Comparison of ENCODE assay signal across 8 cellular contexts in the genomic region with DNA sequence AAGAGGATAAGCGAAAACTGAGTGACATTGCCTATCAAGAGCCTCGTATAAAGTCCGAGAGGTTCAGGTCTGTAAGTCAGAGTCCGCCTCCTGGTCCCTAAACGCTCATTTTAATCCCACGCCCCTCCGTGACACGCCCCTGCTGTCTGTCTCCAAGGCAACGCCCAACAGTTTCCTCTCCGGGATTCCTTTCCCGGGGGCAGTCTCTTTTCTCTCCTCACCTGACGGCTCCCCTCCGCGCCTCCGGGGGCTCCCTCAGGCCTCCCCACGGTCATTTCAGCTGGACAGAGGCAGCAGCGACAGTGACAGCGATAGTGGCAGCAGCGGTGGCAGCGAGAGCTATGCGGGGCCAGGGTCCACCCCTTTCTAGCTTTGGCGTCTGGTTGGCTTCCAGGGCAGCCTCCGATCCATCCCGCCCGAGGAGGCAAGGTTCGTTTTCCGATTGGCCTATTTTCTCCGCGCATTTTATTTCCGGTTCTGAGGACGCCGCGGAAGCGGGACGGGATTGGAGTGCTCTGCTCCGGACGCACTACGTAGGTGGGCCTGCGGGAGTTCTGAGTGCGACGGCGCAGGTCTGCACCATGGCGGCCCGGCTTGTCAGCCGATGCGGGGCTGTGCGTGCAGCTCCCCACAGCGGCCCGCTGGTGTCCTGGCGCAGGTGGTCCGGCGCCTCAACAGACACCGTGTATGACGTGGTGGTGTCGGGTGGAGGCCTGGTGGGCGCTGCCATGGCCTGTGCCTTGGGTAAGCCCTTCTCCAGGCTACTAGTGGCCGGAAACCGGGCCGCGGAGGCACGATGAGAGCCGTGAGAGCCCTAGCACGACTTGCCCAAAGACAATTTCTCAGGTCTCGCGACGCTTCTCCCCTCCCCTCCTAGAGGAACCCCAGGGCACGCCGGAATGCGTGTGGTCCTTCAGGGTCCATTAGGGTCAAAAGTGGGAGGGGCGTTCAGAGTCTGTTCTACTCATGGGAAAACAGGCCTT. TPM values are rescaled to one million over a fixed set of nuclear protein-coding genes. Genes with fewer than 3 reads are reported as not detected.
DNase-seq lines count a peak whose midpoint lies in the region; ATAC-seq and TF ChIP-seq lines count a peak whose summit lies in the region.

A gene (plus strand): TSS at position 551 of the 983 bp plus-strand sequence. CDS start 31 bp downstream, at position 582.
A gene with protein sequence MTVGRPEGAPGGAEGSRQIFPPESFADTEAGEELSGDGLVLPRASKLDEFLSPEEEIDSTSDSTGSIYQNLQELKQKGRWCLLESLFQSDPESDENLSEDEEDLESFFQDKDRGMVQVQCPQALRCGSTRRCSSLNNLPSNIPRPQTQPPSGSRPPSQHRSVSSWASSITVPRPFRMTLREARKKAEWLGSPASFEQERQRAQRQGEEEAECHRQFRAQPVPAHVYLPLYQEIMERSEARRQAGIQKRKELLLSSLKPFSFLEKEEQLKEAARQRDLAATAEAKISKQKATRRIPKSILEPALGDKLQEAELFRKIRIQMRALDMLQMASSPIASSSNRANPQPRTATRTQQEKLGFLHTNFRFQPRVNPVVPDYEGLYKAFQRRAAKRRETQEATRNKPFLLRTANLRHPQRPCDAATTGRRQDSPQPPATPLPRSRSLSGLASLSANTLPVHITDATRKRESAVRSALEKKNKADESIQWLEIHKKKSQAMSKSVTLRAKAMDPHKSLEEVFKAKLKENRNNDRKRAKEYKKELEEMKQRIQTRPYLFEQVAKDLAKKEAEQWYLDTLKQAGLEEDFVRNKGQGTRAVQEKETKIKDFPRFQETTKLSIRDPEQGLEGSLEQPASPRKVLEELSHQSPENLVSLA (minus strand): TSS at position 343 of the 983 bp plus-strand sequence. CDS start 68 bp downstream, at position 275.

- H3K27me3 ChIP-seq in NT2/D1 (ENCODE audit: insufficient read depth, insufficient read length) = no peaks in the 10 kb centered on the region

- peaks cover 10% of the 10 kb centered on the region for H3K36me3 ChIP-seq in NT2/D1 (ENCODE audit: insufficient read depth, insufficient read length, low read length)

- H3K9me3 ChIP-seq in NT2/D1 (ENCODE audit: insufficient read depth, low read length) = no peaks in the 10 kb centered on the region

- H3K9me3 Mint-ChIP-seq in Calu3 (ENCODE audit: low read depth, unreplicated experiment) = no peaks in the 10 kb centered on the region
- no peaks in the 10 kb centered on the region for H3K9me3 Mint-ChIP-seq in endothelial cell (ENCODE audit: unreplicated experiment)
- H3K9me3 Mint-ChIP-seq in mesothelial cell of epicardium = no peaks in the 10 kb centered on the region

- H3K27me3 Mint-ChIP-seq in Calu3 (ENCODE audit: unreplicated experiment) (no peaks in the 10 kb centered on the region), endothelial cell (ENCODE audit: unreplicated experiment) (peaks cover 7% of the 10 kb centered on the region), mesothelial cell of epicardium (ENCODE audit: low read depth) (no peaks in the 10 kb centered on the region)

- CTCF ChIA-PET in Calu3 (lab: Charles Lee) = no interaction called here

- TF ChIP-seq CTCF in Calu3 (IDR thresholded peaks at IDR 0.05; ENCODE audit: unreplicated experiment) = no peak
- TF ChIP-seq CTCF in endothelial cell (IDR thresholded peaks at IDR 0.05; ENCODE audit: unreplicated experiment) = no peak
- TF ChIP-seq CTCF in mesothelial cell of epicardium (IDR thresholded peaks at IDR 0.05; ENCODE audit: unreplicated experiment) = no peak

- H3K27ac Mint-ChIP-seq in Calu3 (ENCODE audit: unreplicated experiment) (peak within 1 kb of the TSS; percentile 53), endothelial cell (ENCODE audit: unreplicated experiment) (peak within 1 kb of the TSS; percentile 98), mesothelial cell of epicardium (peak within 1 kb of the TSS; percentile 99)

- DNase-seq in Calu3 = peak; percentile 93
- DNase-seq in HUDEP-2 (lab: John Stamatoyannopoulos, UW; ENCODE audit: unreplicated experiment in 76 of 76) = peak; percentile 52 to 97 (median 92)
- DNase-seq in NT2/D1 (ENCODE audit: low read depth, low spot score) = peak; percentile 83
- DNase-seq in activated CD8-positive, alpha-beta memory T cell treated with anti-CD3 and anti-CD28 coated beads, Interleukin-2, amount 50 U/mL, for 4 hours = peak; percentile 81
- peak; percentile 82 for DNase-seq in endothelial cell (ENCODE audit: low spot score)
- peak; percentile 85 to 91 for DNase-seq in mesothelial cell of epicardium (ENCODE audit: low spot score in 2 of 2, unreplicated experiment in 2 of 2)
- peak; percentile 86 to 92 for DNase-seq in stimulated activated CD8-positive, alpha-beta memory T cell treated with anti-CD3 and anti-CD28 coated beads, Interleukin-15, amount 100 ng/mL, for 48 hours (ENCODE audit: low read depth in 2 of 2)

- H3K4me3 Mint-ChIP-seq in Calu3 (ENCODE audit: low read depth, unreplicated experiment) (peak within 1 kb of the TSS; percentile 84), endothelial cell (ENCODE audit: unreplicated experiment) (peak within 1 kb of the TSS; percentile 94), mesothelial cell of epicardium (peak within 1 kb of the TSS; percentile 98)

- H3K4me3 ChIP-seq in NT2/D1 (ENCODE audit: insufficient read length, low read depth) = peak within 1 kb of the TSS; percentile 75

- no peaks in the 10 kb centered on the region for H3K4me1 Mint-ChIP-seq in Calu3 (ENCODE audit: low read depth, unreplicated experiment)
- H3K4me1 Mint-ChIP-seq in endothelial cell (ENCODE audit: unreplicated experiment) = peaks cover 9% of the 10 kb centered on the region
- H3K4me1 Mint-ChIP-seq in mesothelial cell of epicardium = peaks cover 13% of the 10 kb centered on the region

- intact Hi-C loops in Calu3 (cut with micrococcal nuclease; ENCODE audit: unreplicated experiment) = no loop called here

- peak within 1 kb of the TSS; percentile 85 for H3K9ac ChIP-seq in NT2/D1 (ENCODE audit: insufficient read length, low read depth)

- ATAC-seq in GM21381 (IDR thresholded peaks at IDR 0.05; ENCODE audit: unreplicated experiment) = peak; percentile 91

- H3K36me3 Mint-ChIP-seq in Calu3 (ENCODE audit: insufficient read depth, unreplicated experiment) (peaks cover 14% of the 10 kb centered on the region), endothelial cell (ENCODE audit: low read depth, unreplicated experiment) (peaks cover 10% of the 10 kb centered on the region), mesothelial cell of epicardium (peaks cover 8% of the 10 kb centered on the region)

- no TSS peak for BruUV-seq in Calu3 (replicated peaks; lab: Mats Ljungman, UMichigan)

- no peaks in the 10 kb centered on the region for H3K4me1 ChIP-seq in NT2/D1 (ENCODE audit: insufficient read depth, insufficient read length)

RNA-seq across cellular contexts. Expression of the first gene that starts in this region (rescaled TPM):
- 21.9 and 24.5 TPM in 2 replicates for total RNA-seq in Calu3 (2022)
- total RNA-seq in endothelial cell (ENCODE audit: unreplicated experiment) = 22.9 TPM
- 19.3 to 23.9 TPM (median 20.9 TPM) in 3 replicates for total RNA-seq in mesothelial cell of epicardium

RNA-seq across cellular contexts. Expression of the second gene that starts in this region (rescaled TPM):
- 1.6 and 1.7 TPM in 2 replicates for total RNA-seq in Calu3 (2022)
- total RNA-seq in endothelial cell (ENCODE audit: unreplicated experiment) = 3.2 TPM
- 4.3 to 5.3 TPM (median 4.9 TPM) in 3 replicates for total RNA-seq in mesothelial cell of epicardium

Comparison
In these comparisons a context has a peak if more than half of its experiments do, and no peak if none do; other contexts are left out.
1. Peak in every context shown above with its lines: DNase-seq, ATAC-seq and H3K4me3 ChIP-seq.